In genomic region chr6:44110966-44111365, GRCh38 we compare ENCODE assay signal across 17 cellular contexts. TPM values are rescaled to one million over a fixed set of nuclear protein-coding genes. Genes with fewer than 3 reads are reported as not detected.
"Had no signal": no experiment of that assay in that cellular context is flagged by ENCODE, and none has a peak within 500 bp of the region (broad histone marks: within the 10 kb centered on the region; RNA-seq: fewer than 3 reads in every experiment).

No MANE protein-coding gene starts in this region.

- H3K9me3 ChIP-seq: left lung, ovary, tibial nerve had no signal

- H3K4me3 ChIP-seq: left lung, ovary, tibial nerve had no signal

- H3K4me1 Mint-ChIP-seq: neural crest cell had no signal

- H3K9me3 Mint-ChIP-seq: activated T-cell treated with anti-CD3 and anti-CD28 coated beads, Interleukin-2, amount 50 U/mL, for 72 hours; neural crest cell; stimulated activated memory B cell treated with anti-CD40 and anti-IgM and Interleukin-4, amounts not matched to agents 10 μg/mL and 1 μg/mL and 100 μg/mL, for 72 hours; T-helper 2 cell treated with Interferon-gamma antibody and Interleukin-4, amounts not matched to agents 5 μg/mL and 100 μg/mL, for 36 hours had no signal

- H3K27me3 Mint-ChIP-seq: stimulated activated memory B cell treated with anti-CD40 and anti-IgM and Interleukin-4, amounts not matched to agents 10 μg/mL and 1 μg/mL and 100 μg/mL, for 72 hours had no signal

- H3K27ac ChIP-seq: tibial nerve had no signal

- H3K36me3 ChIP-seq: ovary had no signal

- ATAC-seq: activated T-cell treated with anti-CD3 and anti-CD28 coated beads, Interleukin-2, amount 50 U/mL, for 72 hours; stimulated activated memory B cell treated with anti-CD40 and anti-IgM and Interleukin-4, amounts not matched to agents 10 μg/mL and 1 μg/mL and 100 μg/mL, for 72 hours had no signal

- DNase-seq: activated CD4-positive, alpha-beta T cell treated with anti-CD3 and anti-CD28 coated beads, Interleukin-2, amount 50 U/mL, for 48 hours; activated CD4-positive, CD25-positive, alpha-beta regulatory T cell treated with anti-CD3 and anti-CD28 coated beads, Interleukin-2, amount 50 U/mL, for 72 hours; activated naive CD4-positive, alpha-beta T cell; activated T-cell treated with anti-CD3 and anti-CD28 coated beads, Interleukin-2, amount 50 U/mL, for 72 hours; caudate nucleus; cortex of kidney; effector memory CD4-positive, alpha-beta T cell; erythroblast; islet precursor cell; left lung; mesendoderm; ovary had no signal

- FAIRE-seq: astrocyte had no signal

- H3K4me3 Mint-ChIP-seq: activated T-cell treated with anti-CD3 and anti-CD28 coated beads, Interleukin-2, amount 50 U/mL, for 72 hours; neural crest cell; stimulated activated memory B cell treated with anti-CD40 and anti-IgM and Interleukin-4, amounts not matched to agents 10 μg/mL and 1 μg/mL and 100 μg/mL, for 72 hours; T-helper 2 cell treated with Interferon-gamma antibody and Interleukin-4, amounts not matched to agents 5 μg/mL and 100 μg/mL, for 36 hours had no signal

- H3K27me3 ChIP-seq: left lung, ovary, tibial nerve had no signal

- H3K27ac Mint-ChIP-seq: activated T-cell treated with anti-CD3 and anti-CD28 coated beads, Interleukin-2, amount 50 U/mL, for 72 hours; stimulated activated memory B cell treated with anti-CD40 and anti-IgM and Interleukin-4, amounts not matched to agents 10 μg/mL and 1 μg/mL and 100 μg/mL, for 72 hours; T-helper 2 cell treated with Interferon-gamma antibody and Interleukin-4, amounts not matched to agents 5 μg/mL and 100 μg/mL, for 36 hours had no signal

RNA-seq across cellular contexts. Expression of gene CAPN11, which starts 47.7 kb away (rescaled TPM):
- total RNA-seq: astrocyte, neural crest cell had no signal
